Comparison of ENCODE assay signal across 23 cellular contexts in the genomic region with DNA sequence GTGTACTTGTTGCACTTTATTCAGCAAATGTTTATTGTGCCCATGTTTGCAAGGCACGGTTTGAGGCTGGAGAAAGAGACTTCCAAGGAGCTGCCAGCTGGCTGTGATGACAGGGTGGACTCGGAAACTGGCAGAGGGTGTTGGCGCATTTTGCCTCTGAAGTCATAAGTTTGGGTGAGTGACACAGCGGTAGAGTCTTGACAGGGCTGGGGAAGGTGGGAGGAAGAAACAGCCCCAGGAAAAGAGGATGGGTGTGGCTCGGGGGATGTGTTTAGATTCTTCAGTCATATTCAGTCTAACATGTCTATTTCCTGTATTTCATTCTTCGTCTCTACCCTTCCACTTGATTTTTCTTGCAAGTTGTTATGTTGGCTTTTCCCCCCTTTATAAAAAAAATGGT.
A peak's percentile ranks its signal among the peaks of the same experiment; 100 is the strongest.
DNase-seq lines count a peak whose midpoint lies in the region; ATAC-seq, FAIRE-seq and TF ChIP-seq lines count a peak whose summit lies in the region.
"Had no signal": no experiment of that assay in that cellular context is flagged by ENCODE, and none has a peak within 500 bp of the region (broad histone marks: within the 10 kb centered on the region; RNA-seq: fewer than 3 reads in every experiment).

No MANE protein-coding gene starts in this region.

- no peak overlapping the region for H3K9ac ChIP-seq in keratinocyte (ENCODE audit: control insufficient read depth, extremely low read depth, insufficient read depth, low read length)

- peak overlapping the region; percentile 38 for H2AFZ ChIP-seq in keratinocyte (ENCODE audit: control insufficient read depth, low read length)

- H3K4me1 Mint-ChIP-seq in T-helper 1 cell treated with Interleukin-12 subunit alpha and Interleukin-12 subunit beta and Interleukin-4 antibody, amounts not matched to agents 30 μg/mL and 1 μg/mL, for 36 hours (ENCODE audit: low read depth) = peaks cover 6% of the 10 kb centered on the region

- peak; percentile 67 for FAIRE-seq in keratinocyte (lab: Jason Lieb, UNC)
- FAIRE-seq: G401.6 had no signal

- DNase-seq in left cardiac atrium (no peak), Right ventricle myocardium inferior (ENCODE audit: missing footprints) (no peak), keratinocyte (ENCODE audit: low read depth, low spot score) (no peak), NCI-H187 treated with DMSO at 0.1 percent for 48 hours (lab: John Stamatoyannopoulos, UW) (no peak)
- DNase-seq: activated naive CD8-positive, alpha-beta T cell treated with anti-CD3 and anti-CD28 coated beads for 36 hours; activated T-cell treated with anti-CD3 and anti-CD28 coated beads, Interleukin-2, amount 50 U/mL, for 1 hour; AML-193; brain microvascular endothelial cell; Calu3; H9; NCI-H2081; NCI-H524; right lobe of liver; SHP77 treated with DMSO at 0.1 percent for 48 hours; stimulated activated CD4-positive, alpha-beta T cell treated with anti-CD3 and anti-CD28 coated beads, Interleukin-1b, Interleukin-23, amount 100 ng/mL, for 48 hours; stomach; T1000; uterus had no signal

- H3K27me3 Mint-ChIP-seq in T-helper 1 cell treated with Interleukin-12 subunit alpha and Interleukin-12 subunit beta and Interleukin-4 antibody, amounts not matched to agents 30 μg/mL and 1 μg/mL, for 36 hours (ENCODE audit: low read depth) = peaks cover 15% of the 10 kb centered on the region
- H3K27me3 Mint-ChIP-seq: activated naive CD8-positive, alpha-beta T cell treated with anti-CD3 and anti-CD28 coated beads for 36 hours had no signal

- no peak overlapping the region for H3K27ac ChIP-seq in keratinocyte (ENCODE audit: control insufficient read depth, insufficient read depth, low read length)
- H3K27ac ChIP-seq: brain microvascular endothelial cell, HL-60, right lobe of liver, stomach, uterus had no signal

- H3K36me3 Mint-ChIP-seq in T-helper 1 cell treated with Interleukin-12 subunit alpha and Interleukin-12 subunit beta and Interleukin-4 antibody, amounts not matched to agents 30 μg/mL and 1 μg/mL, for 36 hours (ENCODE audit: low read depth) = no peaks in the 10 kb centered on the region
- H3K36me3 Mint-ChIP-seq: activated naive CD8-positive, alpha-beta T cell treated with anti-CD3 and anti-CD28 coated beads for 36 hours had no signal

- H3K9me3 ChIP-seq in keratinocyte (ENCODE audit: control insufficient read depth, low read depth, low read length) = no peaks in the 10 kb centered on the region
- H3K9me3 ChIP-seq: right lobe of liver, stomach, uterus had no signal

- H3K27ac Mint-ChIP-seq in T-helper 1 cell treated with Interleukin-12 subunit alpha and Interleukin-12 subunit beta and Interleukin-4 antibody, amounts not matched to agents 30 μg/mL and 1 μg/mL, for 36 hours = peak overlapping the region; percentile 47
- H3K27ac Mint-ChIP-seq: activated naive CD8-positive, alpha-beta T cell treated with anti-CD3 and anti-CD28 coated beads for 36 hours; H9 had no signal

- peak overlapping the region; percentile 44 for H3K4me2 ChIP-seq in keratinocyte (ENCODE audit: control insufficient read depth, extremely low read depth, insufficient read depth, low read depth, low read length)

- H3K27me3 ChIP-seq in keratinocyte (ENCODE audit: control insufficient read depth, extremely low read depth, insufficient read depth, low read length) = no peaks in the 10 kb centered on the region
- H3K27me3 ChIP-seq: brain microvascular endothelial cell, right lobe of liver, stomach, uterus had no signal

- no peaks in the 10 kb centered on the region for H3K9me1 ChIP-seq in keratinocyte (ENCODE audit: control insufficient read depth, extremely low read depth, insufficient read depth, low read length)

- dilution Hi-C loops in keratinocyte (cut with MboI; ENCODE audit: extremely low pct_ligation_motif_present, low sequenced_read_pairs) = no loop called here

- no peaks in the 10 kb centered on the region for H4K20me1 ChIP-seq in keratinocyte (ENCODE audit: control insufficient read depth, extremely low read depth, insufficient read depth, low read length)

- H3K4me3 ChIP-seq in keratinocyte (ENCODE audit: control insufficient read depth in 2 of 3, extremely low read depth in 1 of 3, insufficient read depth in 2 of 3, low read depth in 1 of 3, low read length in 3 of 3) = no peak overlapping the region
- H3K4me3 ChIP-seq: right lobe of liver, stomach, uterus had no signal

- ATAC-seq in left cardiac atrium = peak; percentile 29 to 40
- no peak for ATAC-seq in Right ventricle myocardium inferior
- ATAC-seq in GM19324 (IDR thresholded peaks at IDR 0.05; ENCODE audit: low FRiP score, unreplicated experiment) = no peak
- no peak for ATAC-seq in activated CD4-positive, CD25-positive, alpha-beta regulatory T cell treated with anti-CD3 and anti-CD28 coated beads, Interleukin-2, amount 50 U/mL, for 24 hours
- ATAC-seq: right lobe of liver had no signal

- no peaks in the 10 kb centered on the region for H3K79me2 ChIP-seq in keratinocyte (ENCODE audit: control insufficient read depth, insufficient read depth, low read length)

- intact Hi-C loops in left cardiac atrium (cut with DNase I) = no loop called here
- intact Hi-C loops in Right ventricle myocardium inferior (cut with DNase I) = no loop called here

- H3K36me3 ChIP-seq in keratinocyte (ENCODE audit: control insufficient read depth in 2 of 2, extremely low read depth in 1 of 2, insufficient read depth in 2 of 2, low read length in 2 of 2) = no peaks in the 10 kb centered on the region
- H3K36me3 ChIP-seq: brain microvascular endothelial cell, right lobe of liver, stomach, uterus had no signal

- peak overlapping the region; percentile 43 for H3K4me3 Mint-ChIP-seq in T-helper 1 cell treated with Interleukin-12 subunit alpha and Interleukin-12 subunit beta and Interleukin-4 antibody, amounts not matched to agents 30 μg/mL and 1 μg/mL, for 36 hours
- H3K4me3 Mint-ChIP-seq: activated naive CD8-positive, alpha-beta T cell treated with anti-CD3 and anti-CD28 coated beads for 36 hours; H9 had no signal

- no peaks in the 10 kb centered on the region for H3K9me3 Mint-ChIP-seq in T-helper 1 cell treated with Interleukin-12 subunit alpha and Interleukin-12 subunit beta and Interleukin-4 antibody, amounts not matched to agents 30 μg/mL and 1 μg/mL, for 36 hours
- H3K9me3 Mint-ChIP-seq: activated naive CD8-positive, alpha-beta T cell treated with anti-CD3 and anti-CD28 coated beads for 36 hours; H9 had no signal

- TF ChIP-seq CTCF in keratinocyte (optimal IDR thresholded peaks at IDR 0.05 in 1 of 3, IDR thresholded peaks at IDR 0.05 in 1 of 3, conservative IDR thresholded peaks at IDR 0.05 in 1 of 3; ENCODE audit: extremely low read depth in 1 of 3, insufficient read depth in 2 of 3, low read length in 3 of 3) = no peak

- H3K4me1 ChIP-seq in keratinocyte (ENCODE audit: control insufficient read depth, extremely low read depth, insufficient read depth, low read length) = peaks cover 34% of the 10 kb centered on the region
- H3K4me1 ChIP-seq: right lobe of liver, uterus had no signal

Comparison
In these comparisons a context has a peak if more than half of its experiments do, and no peak if none do; other contexts are left out.
1. ATAC-seq: peak in left cardiac atrium (2 of 2); none in Right ventricle myocardium inferior (single experiment), GM19324 (single experiment) and activated CD4-positive, CD25-positive, alpha-beta regulatory T cell treated with anti-CD3 and anti-CD28 coated beads, Interleukin-2, amount 50 U/mL, for 24 hours (0 of 2).